In genomic region chr4:20520901-20521300, GRCh38 we compare ENCODE assay signal across 10 cellular contexts.
DNase-seq lines count a peak whose midpoint lies in the region; TF ChIP-seq lines count a peak whose summit lies in the region.
"Had no signal": no experiment of that assay in that cellular context is flagged by ENCODE, and none has a peak within 500 bp of the region (broad histone marks: within the 10 kb centered on the region; RNA-seq: fewer than 3 reads in every experiment).

No MANE protein-coding gene starts in this region.

- 18% methylated on average over 1 of the region's 1 CpG for WGBS in smooth muscle cell (ENCODE audit: low lambda C conversion rate)

- H3K4me3 ChIP-seq in fibroblast of villous mesenchyme (ENCODE audit: low read depth, low read length) (no peak overlapping the region), smooth muscle cell (no peak overlapping the region)
- H3K4me3 ChIP-seq: heart left ventricle had no signal

- no peaks in the 10 kb centered on the region for H3K9me3 ChIP-seq in smooth muscle cell (replicated peaks; ENCODE audit: low read depth)
- H3K9me3 ChIP-seq: heart left ventricle had no signal

- DNase-seq in HS-27A (ENCODE audit: low read depth) (peak; percentile 56), amniotic epithelial cell (ENCODE audit: low read depth) (peak; percentile 81), fibroblast of villous mesenchyme (ENCODE audit: low read depth) (peak; percentile 21), smooth muscle cell (lab: John Stamatoyannopoulos, UW; ENCODE audit: unreplicated experiment) (no peak), NCI-H1092 treated with DMSO at 0.1 percent for 48 hours (lab: John Stamatoyannopoulos, UW) (no peak), NCI-H526 (lab: John Stamatoyannopoulos, UW) (no peak)
- no peak for DNase-seq in stimulated activated naive CD4-positive, alpha-beta T cell (lab: John Stamatoyannopoulos, UW)
- DNase-seq: activated CD8-positive, alpha-beta memory T cell treated with anti-CD3 and anti-CD28 coated beads, Interleukin-2, amount 50 U/mL, for 48 hours; activated naive CD8-positive, alpha-beta T cell treated with anti-CD3 and anti-CD28 coated beads for 36 hours; heart left ventricle had no signal

- no peak overlapping the region for H3K9ac ChIP-seq in smooth muscle cell (ENCODE audit: low read depth)

- H4K20me1 ChIP-seq in smooth muscle cell (ENCODE audit: low read depth): no peaks in the 10 kb centered on the region

- H2AFZ ChIP-seq in smooth muscle cell (ENCODE audit: low read depth): no peak overlapping the region

- H3K27ac ChIP-seq in smooth muscle cell (ENCODE audit: low read depth): no peak overlapping the region
- H3K27ac ChIP-seq: heart left ventricle had no signal

- H3K4me2 ChIP-seq in smooth muscle cell: peak overlapping the region; percentile 54

- no peaks in the 10 kb centered on the region for H3K36me3 ChIP-seq in smooth muscle cell (ENCODE audit: low read depth)

- no peaks in the 10 kb centered on the region for H3K79me2 ChIP-seq in smooth muscle cell (ENCODE audit: low read depth)

- TF ChIP-seq CTCF in fibroblast of villous mesenchyme (IDR thresholded peaks at IDR 0.05; ENCODE audit: insufficient read depth, low read depth, low read length) (no peak), smooth muscle cell (IDR thresholded peaks at IDR 0.05; ENCODE audit: borderline replicate concordance, insufficient read depth, poor library complexity, severe bottlenecking) (no peak)

- no peaks in the 10 kb centered on the region for H3K4me1 ChIP-seq in smooth muscle cell (ENCODE audit: low read depth)
- H3K4me1 ChIP-seq: heart left ventricle had no signal

- H3K27me3 ChIP-seq in smooth muscle cell (ENCODE audit: low read depth): no peaks in the 10 kb centered on the region
- H3K27me3 ChIP-seq: heart left ventricle had no signal

- no peaks in the 10 kb centered on the region for H3F3A ChIP-seq in smooth muscle cell (ENCODE audit: low read depth)

Comparison
In these comparisons a context has a peak if more than half of its experiments do, and no peak if none do; other contexts are left out.
1. DNase-seq: peak in HS-27A (single experiment), amniotic epithelial cell (single experiment) and fibroblast of villous mesenchyme (single experiment); none in smooth muscle cell (single experiment), NCI-H1092 treated with DMSO at 0.1 percent for 48 hours (single experiment), NCI-H526 (0 of 2) and stimulated activated naive CD4-positive, alpha-beta T cell (0 of 6).